Comparison of ENCODE assay signal across 17 cellular contexts in genomic region chr15:90483012-90483307, GRCh38.
"Had no signal": no experiment of that assay in that cellular context is flagged by ENCODE, and none has a peak within 500 bp of the region (broad histone marks: within the 10 kb centered on the region; RNA-seq: fewer than 3 reads in every experiment).

No MANE protein-coding gene starts in this region.

- H3K4me3 ChIP-seq: Peyer's patch, SJCRH30 had no signal

- H3K27ac ChIP-seq: KMS-11, Peyer's patch, RWPE1, SJCRH30 had no signal

- ATAC-seq: activated T-cell treated with anti-CD3 and anti-CD28 coated beads, Interleukin-2, amount 50 U/mL, for 72 hours had no signal

- H3K4me2 ChIP-seq: KMS-11 had no signal

- H3K27ac Mint-ChIP-seq: activated B cell treated with CpG ODN at 0.5 μM for 24 hours; activated CD8-positive, alpha-beta T cell treated with anti-CD3 and anti-CD28 coated beads for 36 hours; activated naive CD8-positive, alpha-beta T cell treated with anti-CD3 and anti-CD28 coated beads for 36 hours; activated T-helper 2 cell treated with anti-CD3 and anti-CD28 coated beads, Interferon-gamma antibody, Interleukin-2, Interleukin-4, amounts not matched to agents 10 μg/mL and 5 μg/mL and 100 μg/mL, durations not matched to agents 14 hours and 24 hours and 36 hours had no signal

- H3K4me1 ChIP-seq: SJCRH30 had no signal

- DNase-seq: activated B cell treated with CpG ODN at 0.5 μM for 24 hours, NCI-H1417 treated with DMSO at 0.1 percent for 48 hours, NCI-H2029, NCI-H345, NCI-H510A, Right ventricle myocardium superior, T1000 had no signal

- H3K27me3 ChIP-seq: Peyer's patch, SJCRH30 had no signal

- H3K4me3 Mint-ChIP-seq: activated B cell treated with CpG ODN at 0.5 μM for 24 hours; activated CD8-positive, alpha-beta T cell treated with anti-CD3 and anti-CD28 coated beads for 36 hours; activated naive CD4-positive, alpha-beta T cell treated with anti-CD3 and anti-CD28 coated beads, Interleukin-2, amount 10 ng/mL, durations not matched to agents 7 days and 5 days; activated naive CD8-positive, alpha-beta T cell treated with anti-CD3 and anti-CD28 coated beads for 36 hours; activated T-cell treated with anti-CD3 and anti-CD28 coated beads, Interleukin-2, amount 50 U/mL, for 72 hours; T-helper 1 cell treated with Interleukin-12 subunit alpha and Interleukin-12 subunit beta and Interleukin-4 antibody, amounts not matched to agents 30 μg/mL and 1 μg/mL, for 36 hours had no signal

- H3K9ac ChIP-seq: KMS-11 had no signal

- H3K9me3 Mint-ChIP-seq: activated B cell treated with CpG ODN at 0.5 μM for 24 hours; activated CD8-positive, alpha-beta T cell treated with anti-CD3 and anti-CD28 coated beads for 36 hours; activated naive CD4-positive, alpha-beta T cell treated with anti-CD3 and anti-CD28 coated beads, Interleukin-2, amount 10 ng/mL, durations not matched to agents 7 days and 5 days; activated naive CD8-positive, alpha-beta T cell treated with anti-CD3 and anti-CD28 coated beads for 36 hours; activated T-cell treated with anti-CD3 and anti-CD28 coated beads, Interleukin-2, amount 50 U/mL, for 72 hours; activated T-helper 2 cell treated with anti-CD3 and anti-CD28 coated beads, Interferon-gamma antibody, Interleukin-2, Interleukin-4, amounts not matched to agents 10 μg/mL and 5 μg/mL and 100 μg/mL, durations not matched to agents 14 hours and 24 hours and 36 hours; T-helper 1 cell treated with Interleukin-12 subunit alpha and Interleukin-12 subunit beta and Interleukin-4 antibody, amounts not matched to agents 30 μg/mL and 1 μg/mL, for 36 hours had no signal

- H3K27me3 Mint-ChIP-seq: activated B cell treated with CpG ODN at 0.5 μM for 24 hours; activated CD8-positive, alpha-beta T cell treated with anti-CD3 and anti-CD28 coated beads for 36 hours; activated naive CD4-positive, alpha-beta T cell treated with anti-CD3 and anti-CD28 coated beads, Interleukin-2, amount 10 ng/mL, durations not matched to agents 7 days and 5 days; activated naive CD8-positive, alpha-beta T cell treated with anti-CD3 and anti-CD28 coated beads for 36 hours had no signal

- H3K9me3 ChIP-seq: Peyer's patch, SJCRH30 had no signal
